19 cellular contexts compared by ENCODE assay signal in the genomic region with DNA sequence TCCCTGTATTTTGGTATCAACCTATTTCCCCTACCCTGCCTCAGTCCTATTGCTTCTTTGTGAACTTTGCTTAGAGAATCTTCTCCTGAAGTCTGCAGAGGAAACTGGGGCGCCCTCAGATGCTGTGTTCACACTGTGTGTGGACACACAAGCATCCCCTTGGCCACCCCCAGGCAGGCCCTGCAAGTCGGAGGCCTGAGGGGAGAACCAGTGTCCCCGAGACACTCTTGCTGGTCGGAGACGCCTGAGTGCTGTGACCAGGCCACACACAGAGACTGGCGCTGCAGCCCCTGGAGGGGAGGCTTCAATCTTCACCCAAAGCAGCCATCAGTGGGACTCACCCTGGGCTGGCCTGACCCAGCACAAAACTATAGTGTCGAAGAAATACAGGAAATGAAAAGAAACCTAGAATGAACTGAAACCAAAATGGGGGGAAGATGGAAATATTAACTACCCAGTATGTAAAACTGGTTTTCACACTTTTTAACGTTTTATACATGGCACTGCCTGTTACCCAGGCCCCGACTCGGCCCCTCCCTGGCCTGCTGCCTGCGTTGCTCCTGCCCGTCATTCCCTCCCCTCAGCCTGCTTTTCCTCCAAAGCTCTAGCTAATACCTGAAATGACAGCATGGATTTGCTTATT. TPM values are rescaled to one million over a fixed set of nuclear protein-coding genes. Genes with fewer than 3 reads are reported as not detected.
DNase-seq lines count a peak whose midpoint lies in the region; ATAC-seq, FAIRE-seq and TF ChIP-seq lines count a peak whose summit lies in the region.
"Had no signal": no experiment of that assay in that cellular context is flagged by ENCODE, and none has a peak within 500 bp of the region (broad histone marks: within the 10 kb centered on the region; RNA-seq: fewer than 3 reads in every experiment).

No MANE protein-coding gene starts in this region.

- H4K20me1 ChIP-seq in GM12878 (ENCODE audit: control insufficient read depth, insufficient read depth): no peaks in the 10 kb centered on the region

- H3K27ac ChIP-seq in GM12878 (ENCODE audit: control insufficient read depth, insufficient read depth) (no peak overlapping the region; the same call in 1 of the 2 replicates), tibial artery (peak overlapping the region; percentile 74 to 75)
- H3K27ac ChIP-seq: cardiac muscle cell, parathyroid adenoma had no signal

- H3K9ac ChIP-seq in GM12878 (ENCODE audit: control insufficient read depth, insufficient read depth, low read length): no peak overlapping the region
- H3K9ac ChIP-seq: parathyroid adenoma had no signal

- no TSS peak for BruUV-seq in GM12878 (replicated peaks; lab: Mats Ljungman, UMichigan)

- H3K79me2 ChIP-seq in GM12878 (ENCODE audit: control insufficient read depth, insufficient read depth, low read length): no peaks in the 10 kb centered on the region
- H3K79me2 ChIP-seq: parathyroid adenoma had no signal

- peak overlapping the region; percentile 47 for H2AFZ ChIP-seq in GM12878 (ENCODE audit: control insufficient read depth, low read depth, low read length)
- H2AFZ ChIP-seq: parathyroid adenoma had no signal

- 36% methylated on average over 12 of the region's 12 CpGs for WGBS in GM12878 (ENCODE audit: insufficient coverage, insufficient replicate concordance, low lambda C conversion rate, missing lambda C conversion rate)

- DNase-seq in left ventricle myocardium superior (peak; percentile 27), cardiac septum (ENCODE audit: low spot score) (no peak), GM12878 (ENCODE audit: low read depth, low spot score) (no peak), tibial artery (peak in 1 of 2 donors; percentile 62), DMS79 treated with DMSO at 0.1 percent for 48 hours (lab: John Stamatoyannopoulos, UW) (no peak)
- DNase-seq: ACHN; activated CD8-positive, alpha-beta memory T cell treated with anti-CD3 and anti-CD28 coated beads, Interleukin-2, amount 50 U/mL, for 4 hours; DMS 273 treated with DMSO at 0.1 percent for 48 hours; NCI-H1092 treated with DMSO at 0.1 percent for 48 hours; NCI-H2227 treated with DMSO at 0.1 percent for 48 hours; stimulated activated CD4-positive, alpha-beta T cell treated with anti-CD3 and anti-CD28 coated beads, Interleukin-15, amount 100 ng/mL, for 24 hours had no signal

- H3K9me3 ChIP-seq in GM12878 (replicated peaks; ENCODE audit: control insufficient read depth, insufficient read depth, low read length): no peaks in the 10 kb centered on the region; the same call in 1 of the 3 replicates
- no peaks in the 10 kb centered on the region for H3K9me3 ChIP-seq in tibial artery
- H3K9me3 ChIP-seq: HAP-1 had no signal

- CTCF ChIA-PET in GM12878 (lab: Yijun Ruan, JAX): no interaction called here

- 0 out of 2 replicates have a peak, but pooled peaks have one; percentile 21 for TF ChIP-seq POLR2A in GM12878 (IDR thresholded peaks at IDR 0.05; ENCODE audit: low read depth, low read length)

- in situ Hi-C loops in GM12878 (cut with MboI): no loop called here

- no peak for FAIRE-seq in GM12878 (lab: Jason Lieb, UNC)

- RAD21 ChIA-PET in GM12878 (lab: Charles Lee; ENCODE audit: unreplicated experiment): no interaction called here

- TF ChIP-seq CTCF in GM12878 (IDR thresholded peaks at IDR 0.05 in 2 of 3, conservative IDR thresholded peaks at IDR 0.05 in 1 of 3; ENCODE audit: control insufficient read depth in 2 of 3, extremely low read depth in 1 of 3, insufficient read depth in 1 of 3, low read depth in 3 of 3, low read length in 3 of 3) (no peak), tibial artery (IDR thresholded peaks at IDR 0.05) (no peak)

- TF ChIP-seq RAD21 in GM12878 (IDR thresholded peaks at IDR 0.05; ENCODE audit: insufficient read depth, low read depth, low read length): no peak

- TF ChIP-seq EP300 in GM12878 (IDR thresholded peaks at IDR 0.05; ENCODE audit: borderline replicate concordance in 1 of 2, control insufficient read depth in 1 of 2, low read depth in 2 of 2, low read length in 2 of 2): no peak

- intact Hi-C loops in left ventricle myocardium superior (cut with micrococcal nuclease): no loop called here
- intact Hi-C loops in cardiac septum (cut with DNase I): loop anchor here (5.0 kb wide), 1 partner anchor 88 kb away; no protein-coding TSS in a partner anchor
- intact Hi-C loops in GM12878 (cut with micrococcal nuclease; ENCODE audit: unreplicated experiment): no loop called here
- intact Hi-C loops in tibial artery (cut with DNase I; ENCODE audit: low total_unique reads): no loop called here

- POLR2A ChIA-PET in GM12878 (lab: Charles Lee): no interaction called here

- SMC1A ChIA-PET in GM12878 (lab: Charles Lee; ENCODE audit: uncharacterized antibody, unreplicated experiment): no interaction called here

- H3K4me1 ChIP-seq in GM12878 (ENCODE audit: control insufficient read depth, insufficient read depth, low read length): peaks cover 9% of the 10 kb centered on the region
- peaks cover 4 to 38% (median 19%) of the 10 kb centered on the region in 4 donors for H3K4me1 ChIP-seq in tibial artery
- H3K4me1 ChIP-seq: parathyroid adenoma had no signal

- ATAC-seq in left ventricle myocardium superior: no peak
- ATAC-seq in HG02678 (IDR thresholded peaks at IDR 0.05; ENCODE audit: unreplicated experiment): peak; percentile 48
- ATAC-seq in GM12878: no peak
- ATAC-seq in HG02840 (IDR thresholded peaks at IDR 0.05; ENCODE audit: low FRiP score, unreplicated experiment): no peak
- no peak for ATAC-seq in HG03045 (IDR thresholded peaks at IDR 0.05; ENCODE audit: unreplicated experiment)
- ATAC-seq: activated naive CD4-positive, alpha-beta T cell treated with anti-CD3 and anti-CD28 coated beads, Interleukin-2, amount 50 U/mL, for 72 hours had no signal

- H3K4me3 ChIP-seq in GM12878 (no peak overlapping the region), tibial artery (no peak overlapping the region)
- H3K4me3 ChIP-seq: cardiac muscle cell, HAP-1 had no signal

- H3K4me2 ChIP-seq in GM12878 (ENCODE audit: control insufficient read depth, insufficient read depth): peak overlapping the region; percentile 55

- H3K36me3 ChIP-seq in GM12878 (ENCODE audit: control insufficient read depth in 2 of 2, insufficient read depth in 2 of 2, low read length in 1 of 2) (no peaks in the 10 kb centered on the region), tibial artery (no peaks in the 10 kb centered on the region)
- H3K36me3 ChIP-seq: cardiac muscle cell, HAP-1 had no signal

- H3K27me3 ChIP-seq in GM12878 (replicated peaks in 1 of 2; ENCODE audit: control insufficient read depth in 2 of 2, insufficient read depth in 2 of 2, low read length in 1 of 2): no peaks in the 10 kb centered on the region
- no peaks in the 10 kb centered on the region for H3K27me3 ChIP-seq in tibial artery
- H3K27me3 ChIP-seq: cardiac muscle cell had no signal

TF ChIP-seq in GM12878, 131 proteins besides CTCF, POLR2A, EP300 and RAD21 (continues in another document):
- TF ChIP-seq TAF1 (IDR thresholded peaks at IDR 0.05; ENCODE audit: borderline replicate concordance, low read depth, low read length): 0 out of 2 replicates have a peak, but pooled peaks have one; percentile 14
- TF ChIP-seq, protein P1, sequence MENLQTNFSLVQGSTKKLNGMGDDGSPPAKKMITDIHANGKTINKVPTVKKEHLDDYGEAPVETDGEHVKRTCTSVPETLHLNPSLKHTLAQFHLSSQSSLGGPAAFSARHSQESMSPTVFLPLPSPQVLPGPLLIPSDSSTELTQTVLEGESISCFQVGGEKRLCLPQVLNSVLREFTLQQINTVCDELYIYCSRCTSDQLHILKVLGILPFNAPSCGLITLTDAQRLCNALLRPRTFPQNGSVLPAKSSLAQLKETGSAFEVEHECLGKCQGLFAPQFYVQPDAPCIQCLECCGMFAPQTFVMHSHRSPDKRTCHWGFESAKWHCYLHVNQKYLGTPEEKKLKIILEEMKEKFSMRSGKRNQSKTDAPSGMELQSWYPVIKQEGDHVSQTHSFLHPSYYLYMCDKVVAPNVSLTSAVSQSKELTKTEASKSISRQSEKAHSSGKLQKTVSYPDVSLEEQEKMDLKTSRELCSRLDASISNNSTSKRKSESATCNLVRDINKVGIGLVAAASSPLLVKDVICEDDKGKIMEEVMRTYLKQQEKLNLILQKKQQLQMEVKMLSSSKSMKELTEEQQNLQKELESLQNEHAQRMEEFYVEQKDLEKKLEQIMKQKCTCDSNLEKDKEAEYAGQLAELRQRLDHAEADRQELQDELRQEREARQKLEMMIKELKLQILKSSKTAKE (IDR thresholded peaks at IDR 0.05; ENCODE audit: low read depth, poor library complexity, severe bottlenecking): no peak
- no peak for TF ChIP-seq ESRRA (IDR thresholded peaks at IDR 0.05; ENCODE audit: low read length)
- 0 out of 2 replicates have a peak, but pooled peaks have one; percentile 12 for TF ChIP-seq SPI1 (IDR thresholded peaks at IDR 0.05; ENCODE audit: borderline replicate concordance, insufficient read depth, low read depth, low read length)

RNA-seq across cellular contexts. Expression of a gene that starts 48.4 kb away (rescaled TPM):
- total RNA-seq in left ventricle myocardium superior (23.8 TPM), cardiac septum (30.2 TPM), GM12878 (2014; rRNA removed) (not detected in 2 replicates), GM12878 (2014; rRNA removed; fragmentation: Illumina TruSeq; extraction: Trizol) (not detected in 2 replicates), GM12878 (2021) (0.08 and 0.44 TPM in 2 replicates)
- total RNA-seq in GM12878 (2013; cell fraction: nucleolus; rRNA removed): not detected in 2 replicates
- polyA plus RNA-seq in GM12878 (2011; ENCODE audit: low read depth): not detected
- polyA plus RNA-seq in GM12878 (2011; rRNA removed) (not detected in 2 replicates), GM12878 (2014; fragmentation: Illumina TruSeq; extraction: Trizol) (not detected in 2 replicates), GM12878 (2014; fragmentation: Nextera tagmentation; extraction: Ambion mirVana) (not detected), GM12878 (2014; rRNA removed) (not detected in 2 replicates), GM12878 (2016; fragmentation: Nextera tagmentation; extraction: Ambion mirVana) (not detected)
- not detected in 2 replicates for polyA plus RNA-seq in GM12878 (2011; cell fraction: cytosol; rRNA removed)
- not detected in 2 replicates for polyA plus RNA-seq in GM12878 (2011; cell fraction: nucleus; rRNA removed)
- polyA plus RNA-seq in GM12878 (2012): not detected in 2 replicates
- not detected in 2 replicates for polyA minus RNA-seq in GM12878 (2011; rRNA and poly(A)+ RNA removed)
- polyA minus RNA-seq in GM12878 (2011; cell fraction: cytosol; rRNA and poly(A)+ RNA removed): not detected in 2 replicates
- polyA minus RNA-seq in GM12878 (2011; cell fraction: nucleus; rRNA and poly(A)+ RNA removed): not detected in 2 replicates
- total RNA-seq: HT-29 had no signal

Comparison
In these comparisons a context has a peak if more than half of its experiments do, and no peak if none do; other contexts are left out.
1. RNA of a gene that starts 48.4 kb away (total RNA-seq): 30.2 TPM in cardiac septum (single experiment) and 23.8 TPM in left ventricle myocardium superior (single experiment); 0.08 to 0.44 TPM in GM12878; every median in the first group is over 10 times any median in the second.